In the genomic region with DNA sequence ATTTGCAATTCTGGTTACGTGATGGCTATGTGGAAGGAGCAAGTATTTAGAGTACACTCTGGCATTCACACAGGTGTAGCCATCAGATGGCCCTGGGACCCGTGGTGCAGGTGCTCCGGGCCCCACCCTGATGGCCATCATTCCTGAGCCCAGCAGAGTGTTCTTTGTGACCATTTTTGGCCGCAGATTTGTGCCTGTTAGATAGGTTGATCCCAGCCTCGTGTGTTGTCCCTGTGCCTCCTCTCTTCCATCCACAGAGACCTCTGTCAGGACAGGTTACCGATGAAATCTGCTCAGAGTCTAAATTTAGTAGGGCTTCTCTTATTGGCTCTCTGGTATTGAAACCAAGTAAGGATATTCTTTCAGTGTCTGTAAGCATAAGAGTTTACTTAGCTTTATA, we compare ENCODE assay signal across 26 cellular contexts. TPM values are rescaled to one million over a fixed set of nuclear protein-coding genes. Genes with fewer than 3 reads are reported as not detected.
DNase-seq lines count a peak whose midpoint lies in the region; ATAC-seq and TF ChIP-seq lines count a peak whose summit lies in the region.
"Had no signal": no experiment of that assay in that cellular context is flagged by ENCODE, and none has a peak within 500 bp of the region (broad histone marks: within the 10 kb centered on the region; RNA-seq: fewer than 3 reads in every experiment).

No MANE protein-coding gene starts in this region.

- H3K9me3 Mint-ChIP-seq in brain (no peaks in the 10 kb centered on the region), immature natural killer cell (no peaks in the 10 kb centered on the region)
- H3K9me3 Mint-ChIP-seq in stimulated activated memory B cell treated with anti-CD40 and anti-IgM and Interleukin-4, amounts not matched to agents 10 μg/mL and 1 μg/mL and 100 μg/mL, for 72 hours = no peaks in the 10 kb centered on the region
- H3K9me3 Mint-ChIP-seq: activated CD4-positive, alpha-beta T cell treated with anti-CD3 and anti-CD28 coated beads, Interleukin-2, amount 10 ng/mL, durations not matched to agents 24 days and 14 days; endodermal cell had no signal

- no peaks in the 10 kb centered on the region for H3K9me3 ChIP-seq in esophagus muscularis mucosa
- H3K9me3 ChIP-seq: right lobe of liver, SJCRH30, stomach, tibial nerve had no signal

- H3K27me3 ChIP-seq in esophagus muscularis mucosa = no peaks in the 10 kb centered on the region
- no peaks in the 10 kb centered on the region for H3K27me3 ChIP-seq in mesendoderm (ENCODE audit: insufficient read depth, low read length, poor library complexity)
- H3K27me3 ChIP-seq: right lobe of liver, SJCRH30, stomach, tibial nerve had no signal

- DNase-seq in esophagus muscularis mucosa (ENCODE audit: extremely low spot score) (no peak), immature natural killer cell (no peak), mesendoderm (no peak)
- no peak for DNase-seq in NK-92 treated with Interleukin-12 subunit alpha and Interleukin-12 subunit beta, amount 100 ng/mL, for 24 hours (lab: John Stamatoyannopoulos, UW)
- DNase-seq: activated CD4-positive, alpha-beta T cell treated with anti-CD3 and anti-CD28 coated beads, Interleukin-2, amount 10 ng/mL, durations not matched to agents 24 days and 14 days; EL; endodermal cell; foreskin fibroblast; kidney glomerular epithelial cell; NCI-H446 treated with DMSO at 0.1 percent for 48 hours; NCI-H774; right lobe of liver; SJCRH30; stimulated activated CD8-positive, alpha-beta memory T cell treated with anti-CD3 and anti-CD28 coated beads, Interleukin-4, amount 100 ng/mL, for 48 hours; stomach; T1000 had no signal

- H3K79me1 ChIP-seq in mesendoderm (ENCODE audit: low read length) = no peaks in the 10 kb centered on the region

- H3K27me3 Mint-ChIP-seq in brain = no peaks in the 10 kb centered on the region
- H3K27me3 Mint-ChIP-seq in immature natural killer cell (ENCODE audit: low read depth in 3 of 3) = peaks cover 0 to 9% (median 4%) of the 10 kb centered on the region in 3 donors
- no peaks in the 10 kb centered on the region for H3K27me3 Mint-ChIP-seq in stimulated activated memory B cell treated with anti-CD40 and anti-IgM and Interleukin-4, amounts not matched to agents 10 μg/mL and 1 μg/mL and 100 μg/mL, for 72 hours
- H3K27me3 Mint-ChIP-seq: activated CD4-positive, alpha-beta T cell treated with anti-CD3 and anti-CD28 coated beads, Interleukin-2, amount 10 ng/mL, durations not matched to agents 24 days and 14 days; activated naive CD8-positive, alpha-beta T cell had no signal

- H4K5ac ChIP-seq in mesendoderm (ENCODE audit: low read length) = no peak overlapping the region

- peaks cover 0 to 13% (median 10%) of the 10 kb centered on the region in 4 donors for H3K36me3 ChIP-seq in esophagus muscularis mucosa
- H3K36me3 ChIP-seq in mesendoderm (ENCODE audit: control insufficient read depth, insufficient read depth, low read length) = no peaks in the 10 kb centered on the region
- H3K36me3 ChIP-seq: right lobe of liver, SJCRH30 had no signal

- H4K8ac ChIP-seq in mesendoderm (ENCODE audit: low read depth, low read length) = no peak overlapping the region

- H3K4me1 ChIP-seq in esophagus muscularis mucosa (peaks cover 42 to 65% (median 56%) of the 10 kb centered on the region in 4 donors), mesendoderm (ENCODE audit: control insufficient read depth, low read depth, low read length) (no peaks in the 10 kb centered on the region)
- H3K4me1 ChIP-seq: right lobe of liver had no signal

- H3K4me1 Mint-ChIP-seq in brain (peaks cover 68% of the 10 kb centered on the region), immature natural killer cell (peaks cover 77 to 98% of the 10 kb centered on the region in 2 donors)
- peaks cover 43% of the 10 kb centered on the region for H3K4me1 Mint-ChIP-seq in stimulated activated memory B cell treated with anti-CD40 and anti-IgM and Interleukin-4, amounts not matched to agents 10 μg/mL and 1 μg/mL and 100 μg/mL, for 72 hours

- H2AK5ac ChIP-seq in mesendoderm (ENCODE audit: low read length) = no peak overlapping the region

- intact Hi-C loops in esophagus muscularis mucosa (cut with DNase I) = no loop called here

- H3K4me3 Mint-ChIP-seq in brain = peak overlapping the region in 1 of 5 experiments; percentile 20
- H3K4me3 Mint-ChIP-seq in immature natural killer cell = peak overlapping the region in 2 of 5 donors; percentile 24 to 59
- H3K4me3 Mint-ChIP-seq in stimulated activated memory B cell treated with anti-CD40 and anti-IgM and Interleukin-4, amounts not matched to agents 10 μg/mL and 1 μg/mL and 100 μg/mL, for 72 hours = no peak overlapping the region
- H3K4me3 Mint-ChIP-seq: activated CD4-positive, alpha-beta T cell treated with anti-CD3 and anti-CD28 coated beads, Interleukin-2, amount 10 ng/mL, durations not matched to agents 24 days and 14 days; activated naive CD8-positive, alpha-beta T cell; endodermal cell had no signal

- H3K36me3 Mint-ChIP-seq in brain (peaks cover 45% of the 10 kb centered on the region), immature natural killer cell (peaks cover 5 to 18% (median 9%) of the 10 kb centered on the region in 3 donors)
- H3K36me3 Mint-ChIP-seq in stimulated activated memory B cell treated with anti-CD40 and anti-IgM and Interleukin-4, amounts not matched to agents 10 μg/mL and 1 μg/mL and 100 μg/mL, for 72 hours = peaks cover 49% of the 10 kb centered on the region

- 68% methylated on average over 6 of the region's 6 CpGs for WGBS in esophagus muscularis mucosa
- no CpG with 5 or more reads among the region's 6 CpGs for WGBS in mesendoderm (ENCODE audit: extremely low coverage, insufficient coverage, low lambda C conversion rate)

- TF ChIP-seq POLR2A in esophagus muscularis mucosa (IDR thresholded peaks at IDR 0.05; ENCODE audit: low read depth) = no peak

- no peak overlapping the region for H3K9ac ChIP-seq in mesendoderm (ENCODE audit: low read length)

- H3K27ac Mint-ChIP-seq in brain (peak overlapping the region in 3 of 5 experiments; percentile 35 to 82 (median 49)), immature natural killer cell (peak overlapping the region; percentile 10 to 85 (median 70))
- H3K27ac Mint-ChIP-seq in stimulated activated memory B cell treated with anti-CD40 and anti-IgM and Interleukin-4, amounts not matched to agents 10 μg/mL and 1 μg/mL and 100 μg/mL, for 72 hours = peak overlapping the region; percentile 39
- H3K27ac Mint-ChIP-seq: activated naive CD8-positive, alpha-beta T cell; endodermal cell had no signal

- no peak overlapping the region for H2BK15ac ChIP-seq in mesendoderm (replicated peaks; ENCODE audit: low read depth)

- no peak overlapping the region for H3K18ac ChIP-seq in mesendoderm (ENCODE audit: low read length)

- no peak overlapping the region for H3K4ac ChIP-seq in mesendoderm (ENCODE audit: low read depth, low read length)

- no peak for TF ChIP-seq EP300 in esophagus muscularis mucosa (IDR thresholded peaks at IDR 0.05)

- H3K23ac ChIP-seq in mesendoderm (ENCODE audit: low read length) = no peak overlapping the region

- H3K4me2 ChIP-seq in mesendoderm (ENCODE audit: low read length) = no peak overlapping the region

- H3K4me3 ChIP-seq in esophagus muscularis mucosa = no peak overlapping the region
- no peak overlapping the region for H3K4me3 ChIP-seq in mesendoderm (ENCODE audit: low read length)
- H3K4me3 ChIP-seq: GM12878, lung, right lobe of liver, SJCRH30, stomach, tibial nerve had no signal

- ATAC-seq in stimulated activated memory B cell treated with anti-CD40 and anti-IgM and Interleukin-4, amounts not matched to agents 10 μg/mL and 1 μg/mL and 100 μg/mL, for 72 hours = no peak
- no peak for ATAC-seq in activated CD4-positive, CD25-positive, alpha-beta regulatory T cell treated with anti-CD3 and anti-CD28 coated beads, Interleukin-2, amount 50 U/mL, for 24 hours
- ATAC-seq: esophagus mucosa, GM12878, HCT116 had no signal

- H3K56ac ChIP-seq in mesendoderm (ENCODE audit: low read length) = no peak overlapping the region

- H2BK5ac ChIP-seq in mesendoderm (ENCODE audit: low read length) = no peak overlapping the region

- H3K79me2 ChIP-seq in mesendoderm (ENCODE audit: control insufficient read depth, insufficient read depth, low read length) = no peaks in the 10 kb centered on the region

- no peak for TF ChIP-seq CTCF in brain (conservative IDR thresholded peaks at IDR 0.05)
- no peak for TF ChIP-seq CTCF in esophagus muscularis mucosa (IDR thresholded peaks at IDR 0.05)

- no peak overlapping the region for H2BK120ac ChIP-seq in mesendoderm (ENCODE audit: low read depth, low read length)

- H3K27ac ChIP-seq in esophagus muscularis mucosa (replicated peaks in 1 of 4) = peak overlapping the region in 3 of 4 donors; percentile 7 to 21 (median 16)
- H3K27ac ChIP-seq in mesendoderm (ENCODE audit: low read depth, low read length) = no peak overlapping the region
- H3K27ac ChIP-seq: right lobe of liver, SJCRH30, stomach, VCaP had no signal

RNA-seq across cellular contexts. Expression of a gene that starts 33.9 kb away (rescaled TPM):
- polyA plus RNA-seq in brain (ENCODE audit: insufficient read depth, low read depth, low replicate concordance) (93.5 TPM), immature natural killer cell (100 to 1,000 TPM; 134 to 265 (median 224) TPM)
- total RNA-seq in esophagus muscularis mucosa = 10 to 100 TPM; 22.2 to 32.2 (median 24.5) TPM
- 26.0 TPM for polyA plus RNA-seq in mesendoderm (2013, experiment 1 of 2)
- 25.5 TPM for polyA plus RNA-seq in mesendoderm (2013, experiment 2 of 2)
